ENCODE assay signal across 33 cellular contexts in the genomic region with DNA sequence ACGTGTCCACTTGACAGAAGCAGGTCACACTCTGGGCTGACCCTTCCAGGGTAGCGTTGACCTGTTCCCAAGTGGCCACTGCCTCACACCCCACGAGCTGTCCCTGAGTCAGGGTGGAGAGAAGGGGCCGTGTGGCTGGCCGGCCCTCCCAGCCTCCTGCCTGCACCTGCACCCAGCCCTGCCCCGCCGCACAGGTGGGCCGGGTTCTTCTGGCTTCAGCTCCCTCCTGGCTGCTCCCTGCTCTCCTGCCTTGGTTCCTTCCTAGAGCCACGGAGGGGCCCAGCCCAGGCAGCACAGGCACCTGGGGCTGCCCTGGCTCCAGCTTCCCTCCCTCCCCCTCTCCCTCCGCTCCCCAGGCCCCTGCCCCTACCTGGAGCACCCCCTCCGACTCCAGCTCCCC. TPM values are rescaled to one million over a fixed set of nuclear protein-coding genes. Genes with fewer than 3 reads are reported as not detected.
"Had no signal": no experiment of that assay in that cellular context is flagged by ENCODE, and none has a peak within 500 bp of the region (broad histone marks: within the 10 kb centered on the region; RNA-seq: fewer than 3 reads in every experiment).

No MANE protein-coding gene starts in this region.

- ATAC-seq: activated CD8-positive, alpha-beta memory T cell treated with anti-CD3 and anti-CD28 coated beads, Interleukin-2, amount 10 ng/mL, durations not matched to agents 7 days and 5 days; activated CD8-positive, alpha-beta T cell treated with anti-CD3 and anti-CD28 coated beads, Interleukin-2, amount 10 ng/mL, durations not matched to agents 7 days and 5 days; activated naive CD8-positive, alpha-beta T cell treated with anti-CD3 and anti-CD28 coated beads, Interleukin-2, amount 50 U/mL, for 24 hours; body of pancreas had no signal

- H3K4me1 Mint-ChIP-seq: activated B cell treated with CpG ODN at 0.5 μM for 24 hours; activated CD4-positive, alpha-beta memory T cell treated with anti-CD3 and anti-CD28 coated beads, Interleukin-2, amount 10 ng/mL, durations not matched to agents 7 days and 5 days; activated CD4-positive, alpha-beta T cell treated with anti-CD3 and anti-CD28 coated beads, Interleukin-2, amount 10 ng/mL, durations not matched to agents 7 days and 5 days; activated CD8-positive, alpha-beta memory T cell treated with anti-CD3 and anti-CD28 coated beads, Interleukin-2, amount 10 ng/mL, durations not matched to agents 7 days and 5 days; activated naive CD4-positive, alpha-beta T cell treated with anti-CD3 and anti-CD28 coated beads, Interleukin-2, amount 10 ng/mL, durations not matched to agents 7 days and 5 days; activated naive CD4-positive, alpha-beta T cell treated with anti-CD3 and anti-CD28 coated beads, Interleukin-2, amount 50 U/mL, for 24 hours; activated naive CD8-positive, alpha-beta T cell treated with anti-CD3 and anti-CD28 coated beads, Interleukin-2, amount 10 ng/mL, durations not matched to agents 7 days and 5 days; activated naive CD8-positive, alpha-beta T cell treated with anti-CD3 and anti-CD28 coated beads, Interleukin-2, amount 50 U/mL, for 24 hours had no signal

- H3K9me3 Mint-ChIP-seq: activated B cell treated with CpG ODN at 0.5 μM for 24 hours; activated CD4-positive, alpha-beta memory T cell treated with anti-CD3 and anti-CD28 coated beads, Interleukin-2, amount 10 ng/mL, durations not matched to agents 7 days and 5 days; activated CD4-positive, alpha-beta T cell treated with anti-CD3 and anti-CD28 coated beads, Interleukin-2, amount 10 ng/mL, durations not matched to agents 7 days and 5 days; activated naive CD4-positive, alpha-beta T cell treated with anti-CD3 and anti-CD28 coated beads, Interleukin-2, amount 10 ng/mL, durations not matched to agents 7 days and 5 days; activated naive CD4-positive, alpha-beta T cell treated with anti-CD3 and anti-CD28 coated beads, Interleukin-2, amount 50 U/mL, for 24 hours; activated naive CD8-positive, alpha-beta T cell treated with anti-CD3 and anti-CD28 coated beads, Interleukin-2, amount 10 ng/mL, durations not matched to agents 7 days and 5 days; activated naive CD8-positive, alpha-beta T cell treated with anti-CD3 and anti-CD28 coated beads, Interleukin-2, amount 50 U/mL, for 24 hours; activated T-cell treated with anti-CD3 and anti-CD28 coated beads, Interleukin-2, amount 50 U/mL, for 24 hours; activated T-helper 2 cell treated with anti-CD3 and anti-CD28 coated beads, Interferon-gamma antibody, Interleukin-2, Interleukin-4, amounts not matched to agents 10 μg/mL and 5 μg/mL and 100 μg/mL, durations not matched to agents 14 hours and 24 hours and 36 hours; T-helper 1 cell treated with Interleukin-12 subunit alpha and Interleukin-12 subunit beta and Interleukin-4 antibody, amounts not matched to agents 30 μg/mL and 1 μg/mL, for 36 hours; T-helper 2 cell treated with Interferon-gamma antibody and Interleukin-4, amounts not matched to agents 5 μg/mL and 100 μg/mL, for 36 hours had no signal

- H3K9me3 ChIP-seq: body of pancreas, breast epithelium had no signal

- H3K4me3 Mint-ChIP-seq: activated B cell treated with CpG ODN at 0.5 μM for 24 hours; activated CD4-positive, alpha-beta memory T cell treated with anti-CD3 and anti-CD28 coated beads, Interleukin-2, amount 10 ng/mL, durations not matched to agents 7 days and 5 days; activated CD4-positive, alpha-beta T cell treated with anti-CD3 and anti-CD28 coated beads, Interleukin-2, amount 10 ng/mL, durations not matched to agents 7 days and 5 days; activated CD8-positive, alpha-beta memory T cell treated with anti-CD3 and anti-CD28 coated beads, Interleukin-2, amount 10 ng/mL, durations not matched to agents 7 days and 5 days; activated CD8-positive, alpha-beta T cell treated with anti-CD3 and anti-CD28 coated beads, Interleukin-2, amount 10 ng/mL, durations not matched to agents 7 days and 5 days; activated naive CD4-positive, alpha-beta T cell treated with anti-CD3 and anti-CD28 coated beads, Interleukin-2, amount 10 ng/mL, durations not matched to agents 7 days and 5 days; activated naive CD4-positive, alpha-beta T cell treated with anti-CD3 and anti-CD28 coated beads, Interleukin-2, amount 50 U/mL, for 24 hours; activated naive CD8-positive, alpha-beta T cell; activated naive CD8-positive, alpha-beta T cell treated with anti-CD3 and anti-CD28 coated beads, Interleukin-2, amount 10 ng/mL, durations not matched to agents 7 days and 5 days; activated naive CD8-positive, alpha-beta T cell treated with anti-CD3 and anti-CD28 coated beads, Interleukin-2, amount 50 U/mL, for 24 hours; activated T-cell treated with anti-CD3 and anti-CD28 coated beads, Interleukin-2, amount 50 U/mL, for 24 hours; T-helper 1 cell treated with Interleukin-12 subunit alpha and Interleukin-12 subunit beta and Interleukin-4 antibody, amounts not matched to agents 30 μg/mL and 1 μg/mL, for 36 hours; T-helper 2 cell treated with Interferon-gamma antibody and Interleukin-4, amounts not matched to agents 5 μg/mL and 100 μg/mL, for 36 hours had no signal

- H3K27ac ChIP-seq: body of pancreas, brain microvascular endothelial cell, breast epithelium had no signal

- H3K27me3 ChIP-seq: brain microvascular endothelial cell had no signal

- H3K4me3 ChIP-seq: body of pancreas, breast epithelium had no signal

- H3K27ac Mint-ChIP-seq: activated B cell treated with CpG ODN at 0.5 μM for 24 hours; activated CD4-positive, alpha-beta memory T cell treated with anti-CD3 and anti-CD28 coated beads, Interleukin-2, amount 10 ng/mL, durations not matched to agents 7 days and 5 days; activated CD4-positive, alpha-beta T cell treated with anti-CD3 and anti-CD28 coated beads, Interleukin-2, amount 10 ng/mL, durations not matched to agents 7 days and 5 days; activated CD8-positive, alpha-beta memory T cell treated with anti-CD3 and anti-CD28 coated beads, Interleukin-2, amount 10 ng/mL, durations not matched to agents 7 days and 5 days; activated CD8-positive, alpha-beta T cell treated with anti-CD3 and anti-CD28 coated beads, Interleukin-2, amount 10 ng/mL, durations not matched to agents 7 days and 5 days; activated naive CD4-positive, alpha-beta T cell treated with anti-CD3 and anti-CD28 coated beads, Interleukin-2, amount 10 ng/mL, durations not matched to agents 7 days and 5 days; activated naive CD4-positive, alpha-beta T cell treated with anti-CD3 and anti-CD28 coated beads, Interleukin-2, amount 50 U/mL, for 24 hours; activated naive CD8-positive, alpha-beta T cell; activated naive CD8-positive, alpha-beta T cell treated with anti-CD3 and anti-CD28 coated beads, Interleukin-2, amount 10 ng/mL, durations not matched to agents 7 days and 5 days; activated naive CD8-positive, alpha-beta T cell treated with anti-CD3 and anti-CD28 coated beads, Interleukin-2, amount 50 U/mL, for 24 hours; activated T-cell treated with anti-CD3 and anti-CD28 coated beads, Interleukin-2, amount 50 U/mL, for 24 hours; activated T-helper 2 cell treated with anti-CD3 and anti-CD28 coated beads, Interferon-gamma antibody, Interleukin-2, Interleukin-4, amounts not matched to agents 10 μg/mL and 5 μg/mL and 100 μg/mL, durations not matched to agents 14 hours and 24 hours and 36 hours; T-helper 1 cell treated with Interleukin-12 subunit alpha and Interleukin-12 subunit beta and Interleukin-4 antibody, amounts not matched to agents 30 μg/mL and 1 μg/mL, for 36 hours; T-helper 2 cell treated with Interferon-gamma antibody and Interleukin-4, amounts not matched to agents 5 μg/mL and 100 μg/mL, for 36 hours had no signal

- H3K36me3 Mint-ChIP-seq: activated CD8-positive, alpha-beta memory T cell treated with anti-CD3 and anti-CD28 coated beads, Interleukin-2, amount 10 ng/mL, durations not matched to agents 7 days and 5 days; activated naive CD4-positive, alpha-beta T cell treated with anti-CD3 and anti-CD28 coated beads, Interleukin-2, amount 10 ng/mL, durations not matched to agents 7 days and 5 days; activated naive CD4-positive, alpha-beta T cell treated with anti-CD3 and anti-CD28 coated beads, Interleukin-2, amount 50 U/mL, for 24 hours; activated naive CD8-positive, alpha-beta T cell; activated naive CD8-positive, alpha-beta T cell treated with anti-CD3 and anti-CD28 coated beads, Interleukin-2, amount 10 ng/mL, durations not matched to agents 7 days and 5 days had no signal

- H3K36me3 ChIP-seq: brain microvascular endothelial cell, breast epithelium had no signal

- H3K27me3 Mint-ChIP-seq: activated B cell treated with CpG ODN at 0.5 μM for 24 hours; activated CD4-positive, alpha-beta memory T cell treated with anti-CD3 and anti-CD28 coated beads, Interleukin-2, amount 10 ng/mL, durations not matched to agents 7 days and 5 days; activated CD4-positive, alpha-beta T cell treated with anti-CD3 and anti-CD28 coated beads, Interleukin-2, amount 10 ng/mL, durations not matched to agents 7 days and 5 days; activated CD8-positive, alpha-beta memory T cell treated with anti-CD3 and anti-CD28 coated beads, Interleukin-2, amount 10 ng/mL, durations not matched to agents 7 days and 5 days; activated naive CD4-positive, alpha-beta T cell treated with anti-CD3 and anti-CD28 coated beads, Interleukin-2, amount 10 ng/mL, durations not matched to agents 7 days and 5 days; activated naive CD4-positive, alpha-beta T cell treated with anti-CD3 and anti-CD28 coated beads, Interleukin-2, amount 50 U/mL, for 24 hours; activated naive CD8-positive, alpha-beta T cell; activated naive CD8-positive, alpha-beta T cell treated with anti-CD3 and anti-CD28 coated beads, Interleukin-2, amount 10 ng/mL, durations not matched to agents 7 days and 5 days; activated naive CD8-positive, alpha-beta T cell treated with anti-CD3 and anti-CD28 coated beads, Interleukin-2, amount 50 U/mL, for 24 hours had no signal

- DNase-seq: activated B cell treated with CpG ODN at 0.5 μM for 24 hours; activated CD4-positive, alpha-beta memory T cell treated with anti-CD3 and anti-CD28 coated beads, Interleukin-2, amount 10 ng/mL, durations not matched to agents 7 days and 5 days; activated CD4-positive, alpha-beta T cell treated with anti-CD3 and anti-CD28 coated beads for 48 hours; activated CD4-positive, alpha-beta T cell treated with anti-CD3 and anti-CD28 coated beads, Interleukin-2, amount 10 ng/mL, durations not matched to agents 7 days and 5 days; activated CD4-positive, alpha-beta T cell treated with anti-CD3 and anti-CD28 coated beads, Interleukin-2, amount 50 U/mL, for 48 hours; activated CD4-positive, CD25-positive, alpha-beta regulatory T cell treated with anti-CD3 and anti-CD28 coated beads, Interleukin-2, amount 50 U/mL, for 72 hours; activated CD8-positive, alpha-beta memory T cell treated with anti-CD3 and anti-CD28 coated beads for 24 hours; activated CD8-positive, alpha-beta memory T cell treated with anti-CD3 and anti-CD28 coated beads, Interleukin-2, amount 10 ng/mL, durations not matched to agents 7 days and 5 days; activated CD8-positive, alpha-beta memory T cell treated with anti-CD3 and anti-CD28 coated beads, Interleukin-2, amount 50 U/mL, for 48 hours; activated CD8-positive, alpha-beta T cell treated with anti-CD3 and anti-CD28 coated beads, Interleukin-2, amount 10 ng/mL, durations not matched to agents 7 days and 5 days; activated effector memory CD4-positive, alpha-beta T cell treated with Interleukin-2 at 50 U/mL for 16 hours; activated gamma-delta T cell; activated naive CD4-positive, alpha-beta T cell treated with anti-CD3 and anti-CD28 coated beads, Interleukin-2, amount 10 ng/mL, durations not matched to agents 7 days and 5 days; activated naive CD4-positive, alpha-beta T cell treated with Interleukin-2 at 50 U/mL for 16 hours; activated naive CD8-positive, alpha-beta T cell treated with anti-CD3 and anti-CD28 coated beads, Interleukin-2, amount 10 ng/mL, durations not matched to agents 7 days and 5 days; activated naive CD8-positive, alpha-beta T cell treated with anti-CD3 and anti-CD28 coated beads, Interleukin-2, amount 50 U/mL, for 24 hours; activated T-cell treated with anti-CD3 and anti-CD28 coated beads, Interleukin-2, amount 50 U/mL, for 24 hours; activated T-cell treated with anti-CD3 and anti-CD28 coated beads, Interleukin-2, amount 50 U/mL, for 48 hours; amygdala; aorta; body of pancreas; brain microvascular endothelial cell; central memory CD4-positive, alpha-beta T cell; SW 1271; T-helper 1 cell; T-helper 2 cell; T-helper 9 cell had no signal

- H3K4me1 ChIP-seq: body of pancreas had no signal

RNA-seq across cellular contexts. Expression of gene BRSK2, which starts 54.6 kb away (rescaled TPM):
- total RNA-seq: activated CD4-positive, alpha-beta T cell treated with anti-CD3 and anti-CD28 coated beads, Interleukin-2, amount 10 ng/mL, durations not matched to agents 7 days and 5 days had no signal
